27 cellular contexts compared by ENCODE assay signal in the genomic region with DNA sequence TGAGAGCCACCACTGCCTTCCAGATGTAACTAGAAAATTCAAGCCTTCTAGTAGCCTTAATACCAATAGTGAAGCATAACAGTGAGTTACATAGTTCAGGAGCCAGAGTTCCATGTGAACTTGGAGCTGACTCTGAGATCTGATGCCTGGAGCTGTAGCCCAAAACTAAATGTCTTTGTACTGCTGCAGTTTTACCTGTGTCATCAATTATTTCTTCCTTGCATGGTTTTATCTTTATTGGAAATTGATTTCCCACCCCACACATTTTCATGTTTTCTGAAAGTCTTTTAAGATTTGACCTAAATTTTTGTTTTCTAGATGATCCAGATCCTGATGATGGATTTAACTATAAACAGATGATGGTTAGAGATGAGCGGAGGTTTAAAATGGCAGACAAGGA. TPM values are rescaled to one million over a fixed set of nuclear protein-coding genes. Genes with fewer than 3 reads are reported as not detected.
"Had no signal": no experiment of that assay in that cellular context is flagged by ENCODE, and none has a peak within 500 bp of the region (broad histone marks: within the 10 kb centered on the region; RNA-seq: fewer than 3 reads in every experiment).

No MANE protein-coding gene starts in this region.

- ATAC-seq: activated CD8-positive, alpha-beta T cell treated with anti-CD3 and anti-CD28 coated beads for 36 hours; T-helper 17 cell had no signal

- DNase-seq: activated CD4-positive, CD25-positive, alpha-beta regulatory T cell; activated CD8-positive, alpha-beta memory T cell treated with anti-CD3 and anti-CD28 coated beads, Interleukin-2, amount 50 U/mL, for 4 hours; activated CD8-positive, alpha-beta T cell treated with anti-CD3 and anti-CD28 coated beads for 36 hours; activated effector memory CD4-positive, alpha-beta T cell treated with anti-CD3 and anti-CD28 coated beads, Interleukin-2, amount 50 U/mL, for 16 hours; activated naive CD4-positive, alpha-beta T cell treated with anti-CD3 and anti-CD28 coated beads for 36 hours; activated T-cell treated with anti-CD3 and anti-CD28 coated beads, Interleukin-2, amount 50 U/mL, for 1 hour; amygdala; KG1; NCI-H1048; NCI-H2029; NCI-H2107; NCI-H2171 treated with DMSO at 0.1 percent for 48 hours; NCI-H226; NCI-H526; NCI-H82; SIG-M5; T-helper 17 cell; T-helper 9 cell had no signal

- H3K4me3 Mint-ChIP-seq: activated CD8-positive, alpha-beta T cell treated with anti-CD3 and anti-CD28 coated beads for 36 hours; activated naive CD4-positive, alpha-beta T cell treated with anti-CD3 and anti-CD28 coated beads for 36 hours; activated naive CD8-positive, alpha-beta T cell; brain; central memory CD8-positive, alpha-beta T cell; T-helper 17 cell had no signal

- H3K27ac ChIP-seq: VCaP had no signal

- H3K27me3 Mint-ChIP-seq: activated CD8-positive, alpha-beta T cell treated with anti-CD3 and anti-CD28 coated beads for 36 hours; activated naive CD8-positive, alpha-beta T cell; brain; central memory CD8-positive, alpha-beta T cell; T-helper 17 cell had no signal

- H3K27ac Mint-ChIP-seq: activated CD8-positive, alpha-beta T cell treated with anti-CD3 and anti-CD28 coated beads for 36 hours; activated naive CD4-positive, alpha-beta T cell treated with anti-CD3 and anti-CD28 coated beads for 36 hours; activated naive CD8-positive, alpha-beta T cell; T-helper 17 cell had no signal

- FAIRE-seq: astrocyte had no signal

- H3K4me1 Mint-ChIP-seq: central memory CD8-positive, alpha-beta T cell had no signal

- H3K9me3 Mint-ChIP-seq: activated CD8-positive, alpha-beta T cell treated with anti-CD3 and anti-CD28 coated beads for 36 hours; activated naive CD4-positive, alpha-beta T cell treated with anti-CD3 and anti-CD28 coated beads for 36 hours; brain; central memory CD8-positive, alpha-beta T cell had no signal

RNA-seq across cellular contexts. Expression of a gene that starts 17.0 kb away (rescaled TPM):
- total RNA-seq: activated CD8-positive, alpha-beta T cell treated with anti-CD3 and anti-CD28 coated beads for 36 hours; activated naive CD4-positive, alpha-beta T cell treated with anti-CD3 and anti-CD28 coated beads for 36 hours; astrocyte; M059J; NCI-H460; OCI-LY7; RPMI7951; T-helper 17 cell had no signal
